1 cellular context compared by ENCODE assay signal in genomic region chr9:74036549-74037231, GRCh38.
A peak's percentile ranks its signal among the peaks of the same experiment; 100 is the strongest.
TF ChIP-seq lines count a peak whose summit lies in the region.

No MANE protein-coding gene starts in this region.

TF ChIP-seq in HepG2, 621 proteins besides CTCF, POLR2A, EP300 and RAD21:
- TF ChIP-seq ZBTB33 (CRISPR knock-in tag; IDR thresholded peaks at IDR 0.05): peak; percentile 30; the same call in 1 of the 2 replicates
- TF ChIP-seq MEF2D (CRISPR knock-in tag; IDR thresholded peaks at IDR 0.05): no peak
- TF ChIP-seq CREB3 (CRISPR knock-in tag; IDR thresholded peaks at IDR 0.05): no peak
- TF ChIP-seq ZNF138 (CRISPR knock-in tag; IDR thresholded peaks at IDR 0.05; ENCODE audit: low read depth): no peak
